ENCODE assay signal across 1 cellular context in genomic region chr16:22948603-22949368, GRCh38.
TF ChIP-seq lines count a peak whose summit lies in the region.

No MANE protein-coding gene starts in this region.

TF ChIP-seq in GM12878, 131 proteins besides CTCF, POLR2A, EP300 and RAD21 (continued from another document):
- TF ChIP-seq, protein P1, sequence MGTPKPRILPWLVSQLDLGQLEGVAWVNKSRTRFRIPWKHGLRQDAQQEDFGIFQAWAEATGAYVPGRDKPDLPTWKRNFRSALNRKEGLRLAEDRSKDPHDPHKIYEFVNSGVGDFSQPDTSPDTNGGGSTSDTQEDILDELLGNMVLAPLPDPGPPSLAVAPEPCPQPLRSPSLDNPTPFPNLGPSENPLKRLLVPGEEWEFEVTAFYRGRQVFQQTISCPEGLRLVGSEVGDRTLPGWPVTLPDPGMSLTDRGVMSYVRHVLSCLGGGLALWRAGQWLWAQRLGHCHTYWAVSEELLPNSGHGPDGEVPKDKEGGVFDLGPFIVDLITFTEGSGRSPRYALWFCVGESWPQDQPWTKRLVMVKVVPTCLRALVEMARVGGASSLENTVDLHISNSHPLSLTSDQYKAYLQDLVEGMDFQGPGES (IDR thresholded peaks at IDR 0.05) = no peak
- no peak for TF ChIP-seq NR2C1 (IDR thresholded peaks at IDR 0.05)
- 0 out of 2 replicates have a peak, but pooled peaks have one; percentile 18 for TF ChIP-seq FOXK2 (IDR thresholded peaks at IDR 0.05)
- peak; percentile 46; the same call in 1 of the 2 replicates for TF ChIP-seq RAD51 (IDR thresholded peaks at IDR 0.05)
- no peak for TF ChIP-seq ZNF217 (IDR thresholded peaks at IDR 0.05)
- TF ChIP-seq MYB (IDR thresholded peaks at IDR 0.05; ENCODE audit: borderline replicate concordance, low read depth, low read length) = no peak
- TF ChIP-seq E2F8 (IDR thresholded peaks at IDR 0.05; ENCODE audit: low read depth, partially characterized antibody) = no peak
- no peak for TF ChIP-seq KLF5 (IDR thresholded peaks at IDR 0.05; ENCODE audit: partially characterized antibody)
- TF ChIP-seq IKZF2 (IDR thresholded peaks at IDR 0.05) = no peak
- TF ChIP-seq WRNIP1 (IDR thresholded peaks at IDR 0.05; ENCODE audit: borderline replicate concordance, low read depth, low read length) = no peak
- no peak for TF ChIP-seq YY1 (IDR thresholded peaks at IDR 0.05; ENCODE audit: low read depth, low read length)
- no peak for TF ChIP-seq EZH2 (IDR thresholded peaks at IDR 0.05; ENCODE audit: borderline replicate concordance, control insufficient read depth, low read depth, low read length)
- TF ChIP-seq LARP7 (IDR thresholded peaks at IDR 0.05) = no peak
- TF ChIP-seq ELK1 (IDR thresholded peaks at IDR 0.05; ENCODE audit: low read depth, low read length) = no peak
- TF ChIP-seq SUZ12 (IDR thresholded peaks at IDR 0.05; ENCODE audit: unreplicated experiment) = no peak
- no peak for TF ChIP-seq ZNF384 (IDR thresholded peaks at IDR 0.05; ENCODE audit: borderline replicate concordance, low read depth, low read length)
- no peak for TF ChIP-seq HDAC6 (IDR thresholded peaks at IDR 0.05; ENCODE audit: unreplicated experiment)
- no peak for TF ChIP-seq BCL11A (IDR thresholded peaks at IDR 0.05; ENCODE audit: low read depth, low read length)
- TF ChIP-seq NFXL1 (IDR thresholded peaks at IDR 0.05; ENCODE audit: borderline replicate concordance) = no peak
- TF ChIP-seq IRF4 (IDR thresholded peaks at IDR 0.05; ENCODE audit: low read depth, low read length) = 0 out of 2 replicates have a peak, but pooled peaks have one; percentile 21
- TF ChIP-seq ATF3 (IDR thresholded peaks at IDR 0.05; ENCODE audit: borderline replicate concordance, extremely low read depth, low read depth, low read length) = no peak
- TF ChIP-seq MTA3 (IDR thresholded peaks at IDR 0.05; ENCODE audit: borderline replicate concordance, low read length) = no peak
- no peak for TF ChIP-seq ATF7 (IDR thresholded peaks at IDR 0.05; ENCODE audit: low read depth)
- peak; percentile 76; the same call in 1 of the 2 replicates for TF ChIP-seq MAX (IDR thresholded peaks at IDR 0.05; ENCODE audit: low read depth, low read length)
- TF ChIP-seq BHLHE40 (IDR thresholded peaks at IDR 0.05; ENCODE audit: borderline replicate concordance in 1 of 2, low read depth in 2 of 2, low read length in 1 of 2) = 0 out of 4 replicates have a peak, but pooled peaks of 1 of the 2 experiments have one; percentile 21
- TF ChIP-seq JUNB (IDR thresholded peaks at IDR 0.05) = no peak
- TF ChIP-seq HCFC1 (IDR thresholded peaks at IDR 0.05; ENCODE audit: low read length) = no peak
- TF ChIP-seq PAX5 (IDR thresholded peaks at IDR 0.05; ENCODE audit: borderline replicate concordance, low read depth, low read length) = no peak
- no peak for TF ChIP-seq EED (IDR thresholded peaks at IDR 0.05; ENCODE audit: low read depth)
- TF ChIP-seq, protein P2, sequence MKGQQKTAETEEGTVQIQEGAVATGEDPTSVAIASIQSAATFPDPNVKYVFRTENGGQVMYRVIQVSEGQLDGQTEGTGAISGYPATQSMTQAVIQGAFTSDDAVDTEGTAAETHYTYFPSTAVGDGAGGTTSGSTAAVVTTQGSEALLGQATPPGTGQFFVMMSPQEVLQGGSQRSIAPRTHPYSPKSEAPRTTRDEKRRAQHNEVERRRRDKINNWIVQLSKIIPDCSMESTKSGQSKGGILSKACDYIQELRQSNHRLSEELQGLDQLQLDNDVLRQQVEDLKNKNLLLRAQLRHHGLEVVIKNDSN (IDR thresholded peaks at IDR 0.05; ENCODE audit: borderline replicate concordance, extremely low read length, insufficient read depth, low read depth, low read length) = peak; percentile 42
- TF ChIP-seq HDAC2 (IDR thresholded peaks at IDR 0.05) = no peak
- no peak for TF ChIP-seq CREM (IDR thresholded peaks at IDR 0.05; ENCODE audit: low read depth)
- TF ChIP-seq, protein P3, sequence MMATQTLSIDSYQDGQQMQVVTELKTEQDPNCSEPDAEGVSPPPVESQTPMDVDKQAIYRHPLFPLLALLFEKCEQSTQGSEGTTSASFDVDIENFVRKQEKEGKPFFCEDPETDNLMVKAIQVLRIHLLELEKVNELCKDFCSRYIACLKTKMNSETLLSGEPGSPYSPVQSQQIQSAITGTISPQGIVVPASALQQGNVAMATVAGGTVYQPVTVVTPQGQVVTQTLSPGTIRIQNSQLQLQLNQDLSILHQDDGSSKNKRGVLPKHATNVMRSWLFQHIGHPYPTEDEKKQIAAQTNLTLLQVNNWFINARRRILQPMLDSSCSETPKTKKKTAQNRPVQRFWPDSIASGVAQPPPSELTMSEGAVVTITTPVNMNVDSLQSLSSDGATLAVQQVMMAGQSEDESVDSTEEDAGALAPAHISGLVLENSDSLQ (IDR thresholded peaks at IDR 0.05) = no peak
- no peak for TF ChIP-seq TARDBP (IDR thresholded peaks at IDR 0.05; ENCODE audit: borderline replicate concordance)
- TF ChIP-seq POU2F2 (IDR thresholded peaks at IDR 0.05; ENCODE audit: borderline replicate concordance, low read depth, low read length) = no peak
- TF ChIP-seq FOXM1 (IDR thresholded peaks at IDR 0.05; ENCODE audit: low read depth, low read length) = no peak
- TF ChIP-seq MEF2A (IDR thresholded peaks at IDR 0.05; ENCODE audit: insufficient read depth, low read depth, low read length) = no peak
- peak; percentile 60 for TF ChIP-seq SMC3 (IDR thresholded peaks at IDR 0.05; ENCODE audit: borderline replicate concordance, low read length)
- TF ChIP-seq MXI1 (IDR thresholded peaks at IDR 0.05; ENCODE audit: low read depth, low read length) = no peak
- no peak for TF ChIP-seq NRF1 (conservative IDR thresholded peaks at IDR 0.05; ENCODE audit: low read depth, low read length)
